Comparison of ENCODE assay signal across 1 cellular context in genomic region chr22:17824452-17824851, GRCh38.
A peak's percentile ranks its signal among the peaks of the same experiment; 100 is the strongest.
TF ChIP-seq lines count a peak whose summit lies in the region.

No MANE protein-coding gene starts in this region.

TF ChIP-seq in K562, 482 proteins besides CTCF, POLR2A, EP300 and RAD21:
- TF ChIP-seq ARID1B (IDR thresholded peaks at IDR 0.05) (0 out of 2 replicates have a peak, but pooled peaks have one; percentile 18), BHLHE40 (IDR thresholded peaks at IDR 0.05; ENCODE audit: low read length) (peak; percentile 27; the same call in 1 of the 2 replicates), HMBOX1 (IDR thresholded peaks at IDR 0.05) (no peak), ZNF41 (CRISPR knock-in tag; conservative IDR thresholded peaks at IDR 0.05) (no peak), TAL1 (IDR thresholded peaks at IDR 0.05) (peak; percentile 19; the same call in 1 of the 2 replicates), ZNF212 (CRISPR knock-in tag; IDR thresholded peaks at IDR 0.05) (no peak), CBFA2T3 (IDR thresholded peaks at IDR 0.05) (peak; percentile 61), U2AF2 (optimal IDR thresholded peaks at IDR 0.05; ENCODE audit: low read depth, low read length) (no peak), CBFA2T2 (conservative IDR thresholded peaks at IDR 0.05) (peak; percentile 38), SIN3A (IDR thresholded peaks at IDR 0.05; ENCODE audit: borderline replicate concordance in 2 of 2, control insufficient read depth in 1 of 2, low read depth in 2 of 2, low read length in 2 of 2) (0 out of 4 replicates have a peak, but pooled peaks of 1 of the 2 experiments have one; percentile 15), SMAD3 (CRISPR knock-in tag; conservative IDR thresholded peaks at IDR 0.05) (no peak)
